ENCODE assay signal across 10 cellular contexts in the genomic region with DNA sequence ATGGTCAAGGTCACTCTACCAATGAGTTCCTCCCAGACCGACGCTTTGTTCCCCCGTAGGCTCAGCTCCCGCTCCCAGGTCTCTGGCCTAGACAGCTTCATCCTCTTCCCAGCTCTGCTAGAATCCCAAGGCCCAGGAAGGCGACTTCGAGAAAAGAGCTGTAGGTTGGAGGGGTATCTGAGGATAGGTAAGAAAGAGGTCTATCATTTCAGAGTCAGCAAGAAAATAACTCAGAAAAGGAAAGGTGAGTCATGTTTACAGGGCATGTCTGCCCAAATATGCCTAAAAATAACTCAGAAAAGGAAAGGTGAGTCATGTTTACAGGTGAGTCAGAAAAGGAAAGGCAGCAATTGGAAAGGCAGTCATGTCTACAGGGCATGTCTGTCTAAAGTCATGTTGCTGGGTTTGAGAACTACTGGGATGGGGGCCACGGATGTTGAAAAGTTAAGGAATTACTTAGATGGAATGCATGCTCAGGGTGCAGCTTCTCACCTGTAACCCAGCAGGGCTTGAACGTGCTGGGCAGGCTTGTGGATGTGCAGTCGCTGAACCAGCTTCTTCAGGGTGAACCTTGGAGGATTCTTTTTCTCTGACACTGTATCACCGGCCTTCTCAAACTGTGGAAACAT. TPM values are rescaled to one million over a fixed set of nuclear protein-coding genes. Genes with fewer than 3 reads are reported as not detected.
DNase-seq lines count a peak whose midpoint lies in the region; ATAC-seq lines count a peak whose summit lies in the region.
"Had no signal": no experiment of that assay in that cellular context is flagged by ENCODE, and none has a peak within 500 bp of the region (broad histone marks: within the 10 kb centered on the region; RNA-seq: fewer than 3 reads in every experiment).

No MANE protein-coding gene starts in this region.

- ATAC-seq in HG02610 (IDR thresholded peaks at IDR 0.05; ENCODE audit: unreplicated experiment): peak; percentile 44

- peak; percentile 60 for DNase-seq in A172 (ENCODE audit: low spot score)
- peak; percentile 58 for DNase-seq in activated CD8-positive, alpha-beta memory T cell treated with anti-CD3 and anti-CD28 coated beads, Interleukin-2, amount 50 U/mL, for 48 hours
- DNase-seq in islet precursor cell: peak; percentile 84
- no peak for DNase-seq in medulla oblongata (ENCODE audit: extremely low spot score)
- DNase-seq in NCI-H1092 (lab: John Stamatoyannopoulos, UW): no peak
- no peak for DNase-seq in germinal center (ENCODE audit: low spot score)
- no peak for DNase-seq in NCI-H748 treated with DMSO at 0.1 percent for 48 hours (lab: John Stamatoyannopoulos, UW)
- DNase-seq: NCI-H1048 had no signal

RNA-seq across cellular contexts. Expression of gene TEP1, which starts 12.2 kb away (rescaled TPM):
- total RNA-seq in A172 (2014; rRNA removed; shearing (Covaris generic)): 4.8 and 9.0 TPM in 2 replicates

RNA-seq across cellular contexts. Expression of gene KLHL33, which starts 34.9 kb away (rescaled TPM):
- total RNA-seq in A172 (2014; rRNA removed; shearing (Covaris generic)): not detected in 2 replicates
- total RNA-seq: SJSA1 had no signal

RNA-seq across cellular contexts. Expression of gene OSGEP, which starts 53.5 kb away (rescaled TPM):
- total RNA-seq in A172 (2014; rRNA removed; shearing (Covaris generic)): 33.2 and 54.4 TPM in 2 replicates

RNA-seq across cellular contexts. Expression of gene APEX1, which starts 53.9 kb away (rescaled TPM):
- total RNA-seq in A172 (2014; rRNA removed; shearing (Covaris generic)): 96.7 and 99.1 TPM in 2 replicates

RNA-seq across cellular contexts. Expression of gene PARP2, which starts 57.6 kb away (rescaled TPM):
- 17.5 and 20.1 TPM in 2 replicates for total RNA-seq in A172 (2014; rRNA removed; shearing (Covaris generic))

Comparison
In these comparisons a context has a peak if more than half of its experiments do, and no peak if none do; other contexts are left out.
1. DNase-seq: peak in A172 (single experiment), activated CD8-positive, alpha-beta memory T cell treated with anti-CD3 and anti-CD28 coated beads, Interleukin-2, amount 50 U/mL, for 48 hours (single experiment) and islet precursor cell (single experiment); none in medulla oblongata (single experiment), NCI-H1092 (single experiment), germinal center (single experiment) and NCI-H748 treated with DMSO at 0.1 percent for 48 hours (single experiment).